13 cellular contexts compared by ENCODE assay signal in the genomic region with DNA sequence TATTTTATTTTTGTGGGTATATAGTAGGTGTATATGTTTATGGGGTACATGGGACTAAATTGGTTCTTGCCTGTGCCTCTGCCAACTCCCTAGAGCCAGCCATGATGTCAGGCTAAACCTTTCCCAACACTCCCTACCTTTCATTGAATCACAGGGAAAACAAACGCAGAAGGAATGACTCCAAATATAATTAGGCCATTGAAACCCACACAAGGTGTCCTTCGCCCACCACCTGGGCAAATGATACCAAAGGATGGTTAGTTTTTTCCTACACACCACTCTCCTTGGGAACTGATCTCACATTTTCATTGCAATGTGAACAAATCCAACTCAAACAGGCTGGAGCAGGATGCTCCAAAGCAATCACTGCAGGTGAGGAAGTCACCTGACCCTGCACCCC.
"Had no signal": no experiment of that assay in that cellular context is flagged by ENCODE, and none has a peak within 500 bp of the region (broad histone marks: within the 10 kb centered on the region; RNA-seq: fewer than 3 reads in every experiment).

No MANE protein-coding gene starts in this region.

- H3K9me3 Mint-ChIP-seq: activated CD4-positive, alpha-beta memory T cell treated with anti-CD3 and anti-CD28 coated beads, Interleukin-2, amount 10 ng/mL, durations not matched to agents 7 days and 5 days; activated naive CD4-positive, alpha-beta T cell treated with anti-CD3 and anti-CD28 coated beads, Interleukin-2, amount 50 U/mL, for 24 hours; central memory CD8-positive, alpha-beta T cell; natural killer cell treated with Interleukin-12 subunit alpha and Interleukin-12 subunit beta and Interleukin-15 and Interleukin-18, amount 100 ng/mL, for 72 hours; stimulated activated naive B cell treated with anti-CD40 and anti-IgM and Interleukin-4, amounts not matched to agents 10 μg/mL and 1 μg/mL and 100 μg/mL, for 72 hours; type B pancreatic cell had no signal

- H3K27me3 Mint-ChIP-seq: activated CD4-positive, alpha-beta memory T cell treated with anti-CD3 and anti-CD28 coated beads, Interleukin-2, amount 10 ng/mL, durations not matched to agents 7 days and 5 days; activated naive CD4-positive, alpha-beta T cell treated with anti-CD3 and anti-CD28 coated beads, Interleukin-2, amount 50 U/mL, for 24 hours; central memory CD8-positive, alpha-beta T cell; natural killer cell treated with Interleukin-12 subunit alpha and Interleukin-12 subunit beta and Interleukin-15 and Interleukin-18, amount 100 ng/mL, for 72 hours; stimulated activated naive B cell treated with anti-CD40 and anti-IgM and Interleukin-4, amounts not matched to agents 10 μg/mL and 1 μg/mL and 100 μg/mL, for 72 hours; type B pancreatic cell had no signal

- H3K27me3 ChIP-seq: body of pancreas, dorsolateral prefrontal cortex, esophagus squamous epithelium had no signal

- H3K27ac Mint-ChIP-seq: activated CD4-positive, alpha-beta memory T cell treated with anti-CD3 and anti-CD28 coated beads, Interleukin-2, amount 10 ng/mL, durations not matched to agents 7 days and 5 days; activated naive CD4-positive, alpha-beta T cell treated with anti-CD3 and anti-CD28 coated beads, Interleukin-2, amount 50 U/mL, for 24 hours had no signal

- H3K4me1 Mint-ChIP-seq: activated CD4-positive, alpha-beta memory T cell treated with anti-CD3 and anti-CD28 coated beads, Interleukin-2, amount 10 ng/mL, durations not matched to agents 7 days and 5 days; activated naive CD4-positive, alpha-beta T cell treated with anti-CD3 and anti-CD28 coated beads, Interleukin-2, amount 50 U/mL, for 24 hours had no signal

- H3K4me3 Mint-ChIP-seq: activated CD4-positive, alpha-beta memory T cell treated with anti-CD3 and anti-CD28 coated beads, Interleukin-2, amount 10 ng/mL, durations not matched to agents 7 days and 5 days; activated naive CD4-positive, alpha-beta T cell treated with anti-CD3 and anti-CD28 coated beads, Interleukin-2, amount 50 U/mL, for 24 hours; central memory CD8-positive, alpha-beta T cell; natural killer cell treated with Interleukin-12 subunit alpha and Interleukin-12 subunit beta and Interleukin-15 and Interleukin-18, amount 100 ng/mL, for 72 hours; stimulated activated naive B cell treated with anti-CD40 and anti-IgM and Interleukin-4, amounts not matched to agents 10 μg/mL and 1 μg/mL and 100 μg/mL, for 72 hours; type B pancreatic cell had no signal

- H3K27ac ChIP-seq: body of pancreas had no signal

- H3K4me3 ChIP-seq: body of pancreas, dorsolateral prefrontal cortex, esophagus squamous epithelium had no signal

- DNase-seq: activated CD4-positive, alpha-beta memory T cell treated with anti-CD3 and anti-CD28 coated beads, Interleukin-2, amount 10 ng/mL, durations not matched to agents 7 days and 5 days; dorsolateral prefrontal cortex; esophagus squamous epithelium; foreskin fibroblast; left colon; nucleus accumbens; stimulated activated naive B cell treated with anti-CD40 and anti-IgM and Interleukin-4, amounts not matched to agents 10 μg/mL and 1 μg/mL and 100 μg/mL, for 72 hours; SW 1271 had no signal

- H3K9me3 ChIP-seq: body of pancreas, esophagus squamous epithelium had no signal
